Comparison of ENCODE assay signal across 1 cellular context in genomic region chr19:10137751-10138682, GRCh38.
TF ChIP-seq lines count a peak whose summit lies in the region.

No MANE protein-coding gene starts in this region.

TF ChIP-seq in SK-N-SH treated with all-trans-retinoic acid at 6 μM for 48 hours, 23 proteins besides CTCF, POLR2A, EP300 and RAD21 (continued from another document):
- TF ChIP-seq TSHZ2 (CRISPR knock-in tag; IDR thresholded peaks at IDR 0.05), result peak; percentile 41; the same call in 1 of the 2 replicates
- no peak for TF ChIP-seq BACH2 (CRISPR knock-in tag; IDR thresholded peaks at IDR 0.05; ENCODE audit: borderline replicate concordance)
